Comparison of ENCODE assay signal across 12 cellular contexts in genomic region chr21:38486221-38486620, GRCh38. TPM values are rescaled to one million over a fixed set of nuclear protein-coding genes. Genes with fewer than 3 reads are reported as not detected.
DNase-seq lines count a peak whose midpoint lies in the region; ATAC-seq and TF ChIP-seq lines count a peak whose summit lies in the region.
"Had no signal": no experiment of that assay in that cellular context is flagged by ENCODE, and none has a peak within 500 bp of the region (broad histone marks: within the 10 kb centered on the region; RNA-seq: fewer than 3 reads in every experiment).

No MANE protein-coding gene starts in this region.

- no peaks in the 10 kb centered on the region for H3K9me3 ChIP-seq in gastrocnemius medialis
- H3K9me3 ChIP-seq: esophagus muscularis mucosa had no signal

- peaks cover 0 to 2% of the 10 kb centered on the region in 2 donors for H3K4me1 ChIP-seq in gastrocnemius medialis

- no peaks in the 10 kb centered on the region for H3K9me3 Mint-ChIP-seq in endothelial cell (ENCODE audit: unreplicated experiment)
- H3K9me3 Mint-ChIP-seq: activated naive CD8-positive, alpha-beta T cell treated with anti-CD3 and anti-CD28 coated beads, Interleukin-2, amount 50 U/mL, for 24 hours; T-helper 2 cell treated with Interferon-gamma antibody and Interleukin-4, amounts not matched to agents 5 μg/mL and 100 μg/mL, for 36 hours had no signal

- intact Hi-C loops in gastrocnemius medialis (cut with DNase I; ENCODE audit: low total_unique reads) = no loop called here

- peaks cover 63% of the 10 kb centered on the region for H3K4me1 Mint-ChIP-seq in endothelial cell (ENCODE audit: unreplicated experiment)
- H3K4me1 Mint-ChIP-seq: activated naive CD8-positive, alpha-beta T cell treated with anti-CD3 and anti-CD28 coated beads, Interleukin-2, amount 50 U/mL, for 24 hours had no signal

- H3K4me3 ChIP-seq in gastrocnemius medialis = no peak overlapping the region
- H3K4me3 ChIP-seq: esophagus muscularis mucosa had no signal

- no peak overlapping the region for H3K27ac ChIP-seq in gastrocnemius medialis
- H3K27ac ChIP-seq: esophagus muscularis mucosa had no signal

- H3K27ac Mint-ChIP-seq in endothelial cell (ENCODE audit: unreplicated experiment) = peak overlapping the region; percentile 16
- H3K27ac Mint-ChIP-seq: activated naive CD8-positive, alpha-beta T cell treated with anti-CD3 and anti-CD28 coated beads, Interleukin-2, amount 50 U/mL, for 24 hours; T-helper 2 cell treated with Interferon-gamma antibody and Interleukin-4, amounts not matched to agents 5 μg/mL and 100 μg/mL, for 36 hours had no signal

- in situ Hi-C loops in gastrocnemius medialis (cut with MboI; ENCODE audit: low sequenced_read_pairs in 4 of 4) = no loop called here

- no peak for TF ChIP-seq POLR2A in gastrocnemius medialis (IDR thresholded peaks at IDR 0.05)

- TF ChIP-seq CTCF in endothelial cell (IDR thresholded peaks at IDR 0.05; ENCODE audit: unreplicated experiment) = no peak
- no peak for TF ChIP-seq CTCF in gastrocnemius medialis (IDR thresholded peaks at IDR 0.05 in 4 of 5, conservative IDR thresholded peaks at IDR 0.05 in 1 of 5)

- no peaks in the 10 kb centered on the region for H3K36me3 ChIP-seq in gastrocnemius medialis
- H3K36me3 ChIP-seq: esophagus muscularis mucosa had no signal

- peaks cover 7% of the 10 kb centered on the region for H3K27me3 Mint-ChIP-seq in endothelial cell (ENCODE audit: unreplicated experiment)

- H3K27me3 ChIP-seq in gastrocnemius medialis = no peaks in the 10 kb centered on the region

- DNase-seq in Daoy (ENCODE audit: low read depth) (peak; percentile 58), NCI-H774 (lab: John Stamatoyannopoulos, UW) (peak; percentile 40), endothelial cell (ENCODE audit: low spot score) (no peak), non-pigmented ciliary epithelial cell (ENCODE audit: low read depth) (peak; percentile 70), gastrocnemius medialis (no peak), GDM1 (lab: John Stamatoyannopoulos, UW) (no peak), DMS79 treated with DMSO at 0.1 percent for 48 hours (lab: John Stamatoyannopoulos, UW) (no peak)
- DNase-seq: activated naive CD8-positive, alpha-beta T cell treated with anti-CD3 and anti-CD28 coated beads, Interleukin-2, amount 50 U/mL, for 24 hours; left colon had no signal

- ATAC-seq in gastrocnemius medialis (no peak), GM18868 (IDR thresholded peaks at IDR 0.05; ENCODE audit: unreplicated experiment) (no peak)
- ATAC-seq: activated naive CD8-positive, alpha-beta T cell treated with anti-CD3 and anti-CD28 coated beads, Interleukin-2, amount 50 U/mL, for 24 hours; left colon had no signal

- H3K36me3 Mint-ChIP-seq in endothelial cell (ENCODE audit: low read depth, unreplicated experiment) = peaks cover 9% of the 10 kb centered on the region

- peak overlapping the region; percentile 1 for H3K4me3 Mint-ChIP-seq in endothelial cell (ENCODE audit: unreplicated experiment)
- H3K4me3 Mint-ChIP-seq: activated naive CD8-positive, alpha-beta T cell treated with anti-CD3 and anti-CD28 coated beads, Interleukin-2, amount 50 U/mL, for 24 hours; T-helper 2 cell treated with Interferon-gamma antibody and Interleukin-4, amounts not matched to agents 5 μg/mL and 100 μg/mL, for 36 hours had no signal

RNA-seq across cellular contexts. Expression of gene ERG, which starts 12.1 kb away (rescaled TPM):
- total RNA-seq in Daoy (2014; rRNA removed; shearing (Covaris generic)) = 1.8 and 2.3 TPM in 2 replicates
- 133 TPM for total RNA-seq in endothelial cell (ENCODE audit: unreplicated experiment)
- 1 to 10 TPM; 4.6 to 7.0 (median 5.1) TPM for total RNA-seq in gastrocnemius medialis

Comparison
In these comparisons a context has a peak if more than half of its experiments do, and no peak if none do; other contexts are left out.
1. DNase-seq: peak in Daoy (single experiment), NCI-H774 (single experiment) and non-pigmented ciliary epithelial cell (single experiment); none in endothelial cell (single experiment), gastrocnemius medialis (0 of 2), GDM1 (single experiment) and DMS79 treated with DMSO at 0.1 percent for 48 hours (single experiment).
2. RNA of gene ERG, which starts 12.1 kb away (total RNA-seq): 133 TPM in endothelial cell (single experiment); 4.6 to 7.0 TPM in gastrocnemius medialis and 1.8 to 2.3 TPM in Daoy; every median in the first group is over 10 times any median in the second.